In genomic region chr15:92079647-92080255, GRCh38 we compare ENCODE assay signal across 14 cellular contexts.
"Had no signal": no experiment of that assay in that cellular context is flagged by ENCODE, and none has a peak within 500 bp of the region (broad histone marks: within the 10 kb centered on the region; RNA-seq: fewer than 3 reads in every experiment).

No MANE protein-coding gene starts in this region.

- H3K79me2 ChIP-seq: hepatocyte had no signal

- H2AFZ ChIP-seq: hepatocyte had no signal

- H3K36me3 ChIP-seq: suprapubic skin, transverse colon, uterus had no signal

- ATAC-seq: activated CD8-positive, alpha-beta memory T cell treated with anti-CD3 and anti-CD28 coated beads, Interleukin-2, amount 10 ng/mL, durations not matched to agents 7 days and 5 days; activated T-helper 17 cell treated with anti-CD3 and anti-CD28 coated beads, Interleukin-2, amount 50 U/mL, for 72 hours; effector memory CD8-positive, alpha-beta T cell; left cardiac atrium had no signal

- DNase-seq: activated CD4-positive, CD25-positive, alpha-beta regulatory T cell; activated CD8-positive, alpha-beta memory T cell treated with anti-CD3 and anti-CD28 coated beads, Interleukin-2, amount 10 ng/mL, durations not matched to agents 7 days and 5 days; activated naive CD4-positive, alpha-beta T cell; amniotic stem cell; effector memory CD8-positive, alpha-beta T cell; left cardiac atrium; mesenchymal stem cell; retina; T-helper 9 cell; transverse colon; uterus had no signal

- H3K27ac ChIP-seq: hepatocyte, suprapubic skin, transverse colon, uterus had no signal

- H3K4me2 ChIP-seq: hepatocyte had no signal

- H3K9me3 ChIP-seq: suprapubic skin, transverse colon, uterus had no signal

- H3K4me1 ChIP-seq: uterus had no signal

- H3K27me3 ChIP-seq: suprapubic skin, transverse colon, uterus had no signal

- H3K4me3 ChIP-seq: hepatocyte, suprapubic skin, transverse colon, uterus had no signal
